In genomic region chr2:110425725-110426124, GRCh38 we compare ENCODE assay signal across 1 cellular context. TPM values are rescaled to one million over a fixed set of nuclear protein-coding genes. Genes with fewer than 3 reads are reported as not detected.
"Had no signal": no experiment of that assay in that cellular context is flagged by ENCODE, and none has a peak within 500 bp of the region (broad histone marks: within the 10 kb centered on the region; RNA-seq: fewer than 3 reads in every experiment).

No MANE protein-coding gene starts in this region.

RNA-seq across cellular contexts. Expression of gene LIMS4, which starts 46.9 kb away (rescaled TPM):
- total RNA-seq: NCI-H460 had no signal
